ENCODE assay signal across 13 cellular contexts in the genomic region with DNA sequence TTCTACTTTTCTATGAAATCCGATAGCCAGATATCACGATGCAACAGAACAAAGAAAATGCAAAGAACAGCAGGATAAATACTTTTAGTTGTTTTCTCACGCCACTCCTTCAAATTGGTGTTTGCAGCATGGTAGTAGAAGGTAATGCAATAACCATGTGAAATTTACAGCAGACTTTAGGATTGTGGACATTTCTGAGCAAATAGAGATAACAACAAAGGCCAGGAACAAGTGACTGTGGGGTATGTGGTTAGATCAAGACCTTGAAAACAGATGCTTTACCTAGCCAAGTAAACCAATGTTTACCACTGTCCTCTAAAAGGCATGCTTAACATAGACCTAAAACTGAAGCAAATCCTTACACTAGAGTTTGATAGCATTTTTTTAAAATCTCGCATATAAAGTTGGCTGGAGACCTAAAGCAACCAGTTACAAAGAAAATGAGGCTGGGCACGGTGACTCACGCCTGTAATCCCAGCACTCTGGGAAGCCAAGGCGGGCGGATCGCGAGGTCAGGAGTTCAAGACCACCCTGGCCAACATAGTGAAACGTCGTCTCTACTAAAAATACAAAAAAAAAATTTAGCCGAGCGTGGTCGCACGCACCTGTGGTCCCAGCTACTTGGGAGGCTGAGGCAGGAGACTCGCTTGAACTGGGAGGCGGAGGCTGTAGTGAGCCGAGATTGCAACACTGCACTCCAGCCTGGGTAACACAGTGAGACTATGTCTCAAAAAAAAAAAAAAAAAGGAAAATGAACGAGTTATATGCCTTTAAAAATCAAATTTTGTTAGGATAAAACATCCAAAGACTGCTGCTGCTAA.
DNase-seq lines count a peak whose midpoint lies in the region; TF ChIP-seq lines count a peak whose summit lies in the region.
"Had no signal": no experiment of that assay in that cellular context is flagged by ENCODE, and none has a peak within 500 bp of the region (broad histone marks: within the 10 kb centered on the region; RNA-seq: fewer than 3 reads in every experiment).

No MANE protein-coding gene starts in this region.

- no peak overlapping the region for H2AFZ ChIP-seq in SK-N-SH (ENCODE audit: low read depth)

- DNase-seq in HS-27A (ENCODE audit: low read depth) (peak; percentile 61), SK-N-SH (no peak), fibroblast of peridontal ligament (ENCODE audit: extremely low read depth) (peak; percentile 56), progenitor cell of endocrine pancreas (ENCODE audit: low spot score, unreplicated experiment) (no peak), nucleus accumbens (lab: John Stamatoyannopoulos, UW) (no peak), ureter (ENCODE audit: low spot score) (no peak), medulla oblongata (ENCODE audit: extremely low spot score) (no peak)
- DNase-seq: activated CD8-positive, alpha-beta memory T cell treated with anti-CD3 and anti-CD28 coated beads, Interleukin-2, amount 50 U/mL, for 48 hours; COR-L47; effector CD8-positive, alpha-beta T cell; NCI-H2081; WERI-Rb-1 had no signal

- no peak for TF ChIP-seq RAD21 in SK-N-SH (IDR thresholded peaks at IDR 0.05; ENCODE audit: low read length)

- no peak overlapping the region for H3K9ac ChIP-seq in SK-N-SH

- H3K4me2 ChIP-seq in SK-N-SH: no peak overlapping the region

- TF ChIP-seq CTCF in SK-N-SH (IDR thresholded peaks at IDR 0.05): no peak
- no peak for TF ChIP-seq CTCF in progenitor cell of endocrine pancreas (IDR thresholded peaks at IDR 0.05; ENCODE audit: unreplicated experiment)

- H3K4me1 ChIP-seq in SK-N-SH (ENCODE audit: control insufficient read depth in 1 of 2, insufficient read depth in 2 of 2, low read depth in 1 of 2, low read length in 1 of 2): peaks cover 9 to 11% of the 10 kb centered on the region in 2 experiments; a peak in 3 of 4 replicates

- H3K4me3 Mint-ChIP-seq in progenitor cell of endocrine pancreas (ENCODE audit: low read depth): no peak overlapping the region

- POLR2A ChIA-PET in SK-N-SH (lab: Yijun Ruan, JAX): no interaction called here

- peaks cover 7% of the 10 kb centered on the region for H3F3A ChIP-seq in SK-N-SH (replicated peaks; ENCODE audit: insufficient read depth)

- H3K4me3 ChIP-seq in SK-N-SH (ENCODE audit: low read depth in 2 of 2, low read length in 1 of 2): no peak overlapping the region
- H3K4me3 ChIP-seq: thoracic aorta had no signal

- H3K27me3 ChIP-seq in SK-N-SH (ENCODE audit: insufficient read depth): no peaks in the 10 kb centered on the region

- no peak for TF ChIP-seq EP300 in SK-N-SH (IDR thresholded peaks at IDR 0.05; ENCODE audit: borderline replicate concordance in 1 of 2, low read depth in 1 of 2, low read length in 1 of 2)

- 88% methylated on average over 20 of the region's 20 CpGs for WGBS in SK-N-SH (ENCODE audit: low lambda C conversion rate)

- H3K27ac Mint-ChIP-seq in progenitor cell of endocrine pancreas: peak overlapping the region; percentile 19

- H3K36me3 ChIP-seq in SK-N-SH (replicated peaks in 1 of 2; ENCODE audit: control insufficient read depth in 1 of 2, insufficient read depth in 2 of 2, low read length in 1 of 2): no peaks in the 10 kb centered on the region
- H3K36me3 ChIP-seq: thoracic aorta, WERI-Rb-1 had no signal

- H3K27ac ChIP-seq in SK-N-SH (ENCODE audit: low read depth in 2 of 2, low read length in 1 of 2): peak overlapping the region; percentile 6 to 50; a peak in 3 of 4 replicates
- H3K27ac ChIP-seq: thoracic aorta, WERI-Rb-1 had no signal

- no peaks in the 10 kb centered on the region for H3K79me2 ChIP-seq in SK-N-SH (ENCODE audit: insufficient read depth)

- peaks cover 22% of the 10 kb centered on the region for H3K4me1 Mint-ChIP-seq in progenitor cell of endocrine pancreas (ENCODE audit: low read depth)

- no peaks in the 10 kb centered on the region for H4K20me1 ChIP-seq in SK-N-SH (ENCODE audit: insufficient read depth)

- no peaks in the 10 kb centered on the region for H3K9me2 ChIP-seq in SK-N-SH

- H3K9me3 Mint-ChIP-seq in progenitor cell of endocrine pancreas (ENCODE audit: low read depth): no peaks in the 10 kb centered on the region

- CTCF ChIA-PET in SK-N-SH (lab: Yijun Ruan, JAX): no interaction called here

- no peaks in the 10 kb centered on the region for H3K9me3 ChIP-seq in SK-N-SH
- H3K9me3 ChIP-seq: thoracic aorta had no signal

- peaks cover 2% of the 10 kb centered on the region for H3K27me3 Mint-ChIP-seq in progenitor cell of endocrine pancreas

- no peaks in the 10 kb centered on the region for H3K36me3 Mint-ChIP-seq in progenitor cell of endocrine pancreas (ENCODE audit: insufficient read depth)

TF ChIP-seq in SK-N-SH, 30 proteins besides CTCF, POLR2A, EP300 and RAD21:
- TF ChIP-seq FOSL2 (IDR thresholded peaks at IDR 0.05; ENCODE audit: borderline replicate concordance, low read depth) (no peak), YY1 (IDR thresholded peaks at IDR 0.05; ENCODE audit: low read depth) (no peak), RFX5 (IDR thresholded peaks at IDR 0.05; ENCODE audit: low read length) (no peak), GABPA (IDR thresholded peaks at IDR 0.05; ENCODE audit: low read depth) (no peak), TEAD4 (IDR thresholded peaks at IDR 0.05; ENCODE audit: borderline replicate concordance, insufficient read depth) (no peak), NRF1 (IDR thresholded peaks at IDR 0.05; ENCODE audit: low read depth, low read length) (no peak), TCF12 (IDR thresholded peaks at IDR 0.05) (no peak), POLR2AphosphoS5 (IDR thresholded peaks at IDR 0.05; ENCODE audit: low read depth, low read length) (no peak), CHD2 (IDR thresholded peaks at IDR 0.05; ENCODE audit: low read length, partially characterized antibody) (no peak)
- TF ChIP-seq, protein P1, sequence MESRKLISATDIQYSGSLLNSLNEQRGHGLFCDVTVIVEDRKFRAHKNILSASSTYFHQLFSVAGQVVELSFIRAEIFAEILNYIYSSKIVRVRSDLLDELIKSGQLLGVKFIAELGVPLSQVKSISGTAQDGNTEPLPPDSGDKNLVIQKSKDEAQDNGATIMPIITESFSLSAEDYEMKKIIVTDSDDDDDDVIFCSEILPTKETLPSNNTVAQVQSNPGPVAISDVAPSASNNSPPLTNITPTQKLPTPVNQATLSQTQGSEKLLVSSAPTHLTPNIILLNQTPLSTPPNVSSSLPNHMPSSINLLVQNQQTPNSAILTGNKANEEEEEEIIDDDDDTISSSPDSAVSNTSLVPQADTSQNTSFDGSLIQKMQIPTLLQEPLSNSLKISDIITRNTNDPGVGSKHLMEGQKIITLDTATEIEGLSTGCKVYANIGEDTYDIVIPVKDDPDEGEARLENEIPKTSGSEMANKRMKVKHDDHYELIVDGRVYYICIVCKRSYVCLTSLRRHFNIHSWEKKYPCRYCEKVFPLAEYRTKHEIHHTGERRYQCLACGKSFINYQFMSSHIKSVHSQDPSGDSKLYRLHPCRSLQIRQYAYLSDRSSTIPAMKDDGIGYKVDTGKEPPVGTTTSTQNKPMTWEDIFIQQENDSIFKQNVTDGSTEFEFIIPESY (IDR thresholded peaks at IDR 0.05; ENCODE audit: borderline replicate concordance, low read depth): no peak
- TF ChIP-seq, protein P2, sequence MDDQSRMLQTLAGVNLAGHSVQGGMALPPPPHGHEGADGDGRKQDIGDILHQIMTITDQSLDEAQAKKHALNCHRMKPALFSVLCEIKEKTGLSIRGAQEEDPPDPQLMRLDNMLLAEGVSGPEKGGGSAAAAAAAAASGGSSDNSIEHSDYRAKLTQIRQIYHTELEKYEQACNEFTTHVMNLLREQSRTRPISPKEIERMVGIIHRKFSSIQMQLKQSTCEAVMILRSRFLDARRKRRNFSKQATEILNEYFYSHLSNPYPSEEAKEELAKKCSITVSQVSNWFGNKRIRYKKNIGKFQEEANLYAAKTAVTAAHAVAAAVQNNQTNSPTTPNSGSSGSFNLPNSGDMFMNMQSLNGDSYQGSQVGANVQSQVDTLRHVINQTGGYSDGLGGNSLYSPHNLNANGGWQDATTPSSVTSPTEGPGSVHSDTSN (IDR thresholded peaks at IDR 0.05): no peak
- TF ChIP-seq, protein P3, sequence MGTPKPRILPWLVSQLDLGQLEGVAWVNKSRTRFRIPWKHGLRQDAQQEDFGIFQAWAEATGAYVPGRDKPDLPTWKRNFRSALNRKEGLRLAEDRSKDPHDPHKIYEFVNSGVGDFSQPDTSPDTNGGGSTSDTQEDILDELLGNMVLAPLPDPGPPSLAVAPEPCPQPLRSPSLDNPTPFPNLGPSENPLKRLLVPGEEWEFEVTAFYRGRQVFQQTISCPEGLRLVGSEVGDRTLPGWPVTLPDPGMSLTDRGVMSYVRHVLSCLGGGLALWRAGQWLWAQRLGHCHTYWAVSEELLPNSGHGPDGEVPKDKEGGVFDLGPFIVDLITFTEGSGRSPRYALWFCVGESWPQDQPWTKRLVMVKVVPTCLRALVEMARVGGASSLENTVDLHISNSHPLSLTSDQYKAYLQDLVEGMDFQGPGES (IDR thresholded peaks at IDR 0.05; ENCODE audit: low read depth, low read length): no peak
- TF ChIP-seq, protein P4, sequence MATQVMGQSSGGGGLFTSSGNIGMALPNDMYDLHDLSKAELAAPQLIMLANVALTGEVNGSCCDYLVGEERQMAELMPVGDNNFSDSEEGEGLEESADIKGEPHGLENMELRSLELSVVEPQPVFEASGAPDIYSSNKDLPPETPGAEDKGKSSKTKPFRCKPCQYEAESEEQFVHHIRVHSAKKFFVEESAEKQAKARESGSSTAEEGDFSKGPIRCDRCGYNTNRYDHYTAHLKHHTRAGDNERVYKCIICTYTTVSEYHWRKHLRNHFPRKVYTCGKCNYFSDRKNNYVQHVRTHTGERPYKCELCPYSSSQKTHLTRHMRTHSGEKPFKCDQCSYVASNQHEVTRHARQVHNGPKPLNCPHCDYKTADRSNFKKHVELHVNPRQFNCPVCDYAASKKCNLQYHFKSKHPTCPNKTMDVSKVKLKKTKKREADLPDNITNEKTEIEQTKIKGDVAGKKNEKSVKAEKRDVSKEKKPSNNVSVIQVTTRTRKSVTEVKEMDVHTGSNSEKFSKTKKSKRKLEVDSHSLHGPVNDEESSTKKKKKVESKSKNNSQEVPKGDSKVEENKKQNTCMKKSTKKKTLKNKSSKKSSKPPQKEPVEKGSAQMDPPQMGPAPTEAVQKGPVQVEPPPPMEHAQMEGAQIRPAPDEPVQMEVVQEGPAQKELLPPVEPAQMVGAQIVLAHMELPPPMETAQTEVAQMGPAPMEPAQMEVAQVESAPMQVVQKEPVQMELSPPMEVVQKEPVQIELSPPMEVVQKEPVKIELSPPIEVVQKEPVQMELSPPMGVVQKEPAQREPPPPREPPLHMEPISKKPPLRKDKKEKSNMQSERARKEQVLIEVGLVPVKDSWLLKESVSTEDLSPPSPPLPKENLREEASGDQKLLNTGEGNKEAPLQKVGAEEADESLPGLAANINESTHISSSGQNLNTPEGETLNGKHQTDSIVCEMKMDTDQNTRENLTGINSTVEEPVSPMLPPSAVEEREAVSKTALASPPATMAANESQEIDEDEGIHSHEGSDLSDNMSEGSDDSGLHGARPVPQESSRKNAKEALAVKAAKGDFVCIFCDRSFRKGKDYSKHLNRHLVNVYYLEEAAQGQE (IDR thresholded peaks at IDR 0.05; ENCODE audit: low read depth, low read length): no peak

Comparison
In these comparisons a context has a peak if more than half of its experiments do, and no peak if none do; other contexts are left out.
1. DNase-seq: peak in HS-27A (single experiment) and fibroblast of peridontal ligament (single experiment); none in SK-N-SH (single experiment), progenitor cell of endocrine pancreas (single experiment), nucleus accumbens (0 of 56), ureter (single experiment) and medulla oblongata (single experiment).